Comparison of ENCODE assay signal across 11 cellular contexts in the genomic region with DNA sequence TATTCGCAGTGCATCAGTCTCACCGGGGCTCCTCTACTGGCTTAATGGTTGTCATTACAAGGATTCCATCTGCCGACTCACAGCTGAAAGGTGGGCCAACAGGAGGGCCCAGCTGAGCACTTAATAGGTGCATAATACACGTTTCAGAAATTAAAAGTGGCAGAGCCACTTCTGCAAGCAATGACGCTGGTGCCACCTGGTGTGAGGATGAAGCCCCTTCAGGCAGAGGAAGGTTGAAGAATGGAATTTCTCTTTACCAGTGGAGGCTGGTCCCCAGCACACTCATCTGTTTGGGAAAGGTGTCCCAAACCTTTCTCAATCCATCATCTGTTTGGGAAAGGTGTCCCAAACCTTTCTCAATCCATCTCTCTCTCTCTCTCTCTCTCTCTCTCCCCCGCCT. TPM values are rescaled to one million over a fixed set of nuclear protein-coding genes. Genes with fewer than 3 reads are reported as not detected.
A peak's percentile ranks its signal among the peaks of the same experiment; 100 is the strongest.
DNase-seq lines count a peak whose midpoint lies in the region; ATAC-seq and TF ChIP-seq lines count a peak whose summit lies in the region.
"Had no signal": no experiment of that assay in that cellular context is flagged by ENCODE, and none has a peak within 500 bp of the region (broad histone marks: within the 10 kb centered on the region; RNA-seq: fewer than 3 reads in every experiment).

No MANE protein-coding gene starts in this region.

- TF ChIP-seq CTCF in AG04449 (IDR thresholded peaks at IDR 0.05; ENCODE audit: insufficient read depth, low read length, missing control alignments), result peak; percentile 25
- peak; percentile 17 for TF ChIP-seq CTCF in GM12865 (IDR thresholded peaks at IDR 0.05; ENCODE audit: insufficient read depth, low read depth, low read length, missing control alignments)
- peak; percentile 17; the same call in 1 of the 2 replicates for TF ChIP-seq CTCF in OCI-LY3 (IDR thresholded peaks at IDR 0.05; ENCODE audit: low read depth, low read length)
- TF ChIP-seq CTCF in epithelial cell of proximal tubule (conservative IDR thresholded peaks at IDR 0.05; ENCODE audit: low read depth, low read length), result peak; percentile 37
- TF ChIP-seq CTCF in transverse colon (IDR thresholded peaks at IDR 0.05), result no peak

- H3K79me2 ChIP-seq in OCI-LY3 (ENCODE audit: low read length), result no peaks in the 10 kb centered on the region

- H3K9me3 ChIP-seq in OCI-LY3 (ENCODE audit: insufficient read depth, low read length) (no peaks in the 10 kb centered on the region), transverse colon (no peaks in the 10 kb centered on the region)

- no peak for TF ChIP-seq POLR2A in transverse colon (IDR thresholded peaks at IDR 0.05)

- 58 to 63% methylated on average over 3 to 6 of the region's 6 CpGs for WGBS in transverse colon (ENCODE audit: low coverage in 1 of 2), 2 donors

- H3K4me3 ChIP-seq in AG04449 (ENCODE audit: low read depth, low read length), result no peak overlapping the region
- no peak overlapping the region for H3K4me3 ChIP-seq in GM12865 (ENCODE audit: low read depth, low read length)
- H3K4me3 ChIP-seq in OCI-LY3 (ENCODE audit: low read length), result no peak overlapping the region
- no peak overlapping the region for H3K4me3 ChIP-seq in epithelial cell of proximal tubule (ENCODE audit: low read depth, low read length)
- H3K4me3 ChIP-seq in transverse colon, result no peak overlapping the region

- DNase-seq in AG04449 (ENCODE audit: low read depth, low spot score) (no peak), GM12865 (ENCODE audit: low read depth) (peak; percentile 5), epithelial cell of proximal tubule (ENCODE audit: low read depth) (no peak), G401 (ENCODE audit: low spot score) (no peak), mesenteric fat pad (ENCODE audit: low spot score) (no peak), transverse colon (no peak)
- DNase-seq: activated naive CD8-positive, alpha-beta T cell treated with anti-CD3 and anti-CD28 coated beads, Interleukin-2, amount 10 ng/mL, durations not matched to agents 7 days and 5 days had no signal

- H3K27me3 ChIP-seq in OCI-LY3 (ENCODE audit: low read depth, low read length), result no peaks in the 10 kb centered on the region
- no peaks in the 10 kb centered on the region for H3K27me3 ChIP-seq in transverse colon

- H3K9ac ChIP-seq in OCI-LY3 (ENCODE audit: low read length), result no peak overlapping the region

- TF ChIP-seq EP300 in transverse colon (IDR thresholded peaks at IDR 0.05; ENCODE audit: low read depth), result no peak

- POLR2A ChIA-PET in AG04449 (lab: Yijun Ruan, JAX), result no interaction called here

- CTCF ChIA-PET in AG04449 (lab: Yijun Ruan, JAX), result interaction anchor here (1.1 to 2.0 kb wide), 3 partner anchors 125 to 330 kb away, joined by 3 to 6 read pairs (median 5); no protein-coding TSS in a partner anchor

- in situ Hi-C loops in G401 (cut with HindIII; ENCODE audit: low sequenced_read_pairs), result no loop called here
- in situ Hi-C loops in transverse colon (cut with MboI; ENCODE audit: low pct_ligation_motif_present in 1 of 4, low pct_unique_long_range_greater_than_20kb in 1 of 4, low sequenced_read_pairs in 3 of 4), result no loop called here

- H2AFZ ChIP-seq in OCI-LY3 (ENCODE audit: low read depth, low read length), result no peak overlapping the region

- H3K4me2 ChIP-seq in OCI-LY3 (ENCODE audit: low read length), result no peak overlapping the region

- intact Hi-C loops in transverse colon (cut with DNase I; ENCODE audit: low total_unique reads), result no loop called here

- H4K20me1 ChIP-seq in OCI-LY3 (ENCODE audit: insufficient read depth, low read length), result no peaks in the 10 kb centered on the region

- H3K36me3 ChIP-seq in OCI-LY3 (replicated peaks; ENCODE audit: low read depth, low read length), result no peaks in the 10 kb centered on the region
- peaks cover 0 to 2% (median 0%) of the 10 kb centered on the region in 4 donors for H3K36me3 ChIP-seq in transverse colon

- no peak for ATAC-seq in HG03439 (IDR thresholded peaks at IDR 0.05; ENCODE audit: unreplicated experiment)

- H3K4me1 ChIP-seq in OCI-LY3 (ENCODE audit: low read length) (no peaks in the 10 kb centered on the region), transverse colon (peaks cover 0 to 7% (median 0%) of the 10 kb centered on the region in 4 donors)

- H3K27ac ChIP-seq in OCI-LY3 (ENCODE audit: low read length), result no peak overlapping the region
- H3K27ac ChIP-seq in transverse colon, result no peak overlapping the region

RNA-seq across cellular contexts. Expression of a gene that starts 8.2 kb away (rescaled TPM):
- total RNA-seq in epithelial cell of proximal tubule (0.14 TPM in 1 of 2 replicates, not detected in the other), mesenteric fat pad (not detected), transverse colon (1 to 10 TPM in 3 of 4 donors, not detected in 1; 1.1 to 9.3 (median 1.1) TPM)
- total RNA-seq in G401 (2014; rRNA removed; shearing (Covaris generic)), result not detected in 2 replicates
- total RNA-seq: activated naive CD8-positive, alpha-beta T cell treated with anti-CD3 and anti-CD28 coated beads, Interleukin-2, amount 10 ng/mL, durations not matched to agents 7 days and 5 days; lung microvascular endothelial cell; skeletal muscle tissue had no signal

Comparison
In these comparisons a context has a peak if more than half of its experiments do, and no peak if none do; other contexts are left out.
1. CTCF ChIP-seq: peak in AG04449 (single experiment), GM12865 (single experiment), OCI-LY3 (single experiment) and epithelial cell of proximal tubule (single experiment); none in transverse colon (0 of 5).